In the genomic region with DNA sequence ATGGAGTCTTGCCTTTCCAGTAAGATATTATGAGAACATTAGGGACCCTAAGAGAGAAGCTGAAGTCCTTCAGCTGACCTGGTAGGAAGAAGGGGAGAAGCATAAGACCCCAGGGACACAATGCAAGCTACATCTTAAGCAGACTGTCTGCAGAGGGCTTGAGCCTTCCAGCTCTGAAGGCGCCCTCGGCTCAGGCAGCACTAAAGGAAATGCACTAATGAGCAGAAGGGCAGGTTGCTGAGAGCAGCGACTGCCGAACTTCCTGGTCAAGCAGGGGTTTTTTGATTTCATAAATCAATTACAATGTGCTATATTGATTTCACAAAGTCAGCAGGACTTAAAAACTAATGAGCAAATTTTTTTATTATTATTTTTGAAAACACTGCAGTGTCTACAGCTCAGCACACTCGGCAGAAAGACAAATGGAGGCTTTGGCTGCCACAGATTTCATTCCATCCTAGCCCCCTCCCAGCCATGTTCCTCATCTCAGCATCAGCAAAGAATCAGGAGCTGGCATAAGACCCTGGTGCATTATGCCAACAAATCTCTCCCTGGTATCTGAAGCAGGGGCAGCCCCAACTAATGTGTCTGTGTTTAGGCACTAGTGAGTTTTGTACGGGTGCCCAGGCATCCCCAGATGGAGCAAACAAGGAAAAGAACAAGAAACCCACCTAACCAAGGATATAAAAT, we compare ENCODE assay signal across 27 cellular contexts. TPM values are rescaled to one million over a fixed set of nuclear protein-coding genes. Genes with fewer than 3 reads are reported as not detected.
DNase-seq lines count a peak whose midpoint lies in the region; ATAC-seq and TF ChIP-seq lines count a peak whose summit lies in the region.
"Had no signal": no experiment of that assay in that cellular context is flagged by ENCODE, and none has a peak within 500 bp of the region (broad histone marks: within the 10 kb centered on the region; RNA-seq: fewer than 3 reads in every experiment).

No MANE protein-coding gene starts in this region.

- no peaks in the 10 kb centered on the region for H3K9me3 Mint-ChIP-seq in GM23338
- H3K9me3 Mint-ChIP-seq: activated CD4-positive, alpha-beta T cell treated with anti-CD3 and anti-CD28 coated beads, Interleukin-2, amount 10 ng/mL, durations not matched to agents 24 days and 14 days; T-helper 1 cell treated with Interleukin-12 subunit alpha and Interleukin-12 subunit beta and Interleukin-4 antibody, amounts not matched to agents 30 μg/mL and 1 μg/mL, for 36 hours had no signal

- no peaks in the 10 kb centered on the region for H3K79me1 ChIP-seq in neuronal stem cell (ENCODE audit: low read depth, low read length)

- H4K91ac ChIP-seq in neuronal stem cell (ENCODE audit: low read depth, low read length, poor library complexity) = no peak overlapping the region

- no peaks in the 10 kb centered on the region for H4K20me1 ChIP-seq in GM23338 (replicated peaks; ENCODE audit: insufficient read depth)
- H4K20me1 ChIP-seq in mammary epithelial cell (ENCODE audit: insufficient read depth, low read length) = no peaks in the 10 kb centered on the region
- H4K20me1 ChIP-seq: BLaER1 treated with 17β-estradiol and CSF1 and Interleukin-3, amounts not matched to agents 10 nM and 100 nM had no signal

- WGBS in neuronal stem cell (ENCODE audit: extremely low coverage in 2 of 2, insufficient read length in 2 of 2, insufficient replicate concordance in 1 of 2), 2 donors = no CpG with 5 or more reads among the region's 6 CpGs
- WGBS in mammary epithelial cell (ENCODE audit: low coverage, missing lambda C conversion rate) = 59% methylated on average over 5 of the region's 6 CpGs

- intact Hi-C loops in mammary epithelial cell (cut with micrococcal nuclease) = no loop called here

- dilution Hi-C loops in mammary epithelial cell (cut with HindIII; ENCODE audit: low sequenced_read_pairs) = no loop called here

- no peak for TF ChIP-seq CTCF in GM23338 (conservative IDR thresholded peaks at IDR 0.05; ENCODE audit: low read depth in 2 of 2)
- TF ChIP-seq CTCF in mammary epithelial cell (conservative IDR thresholded peaks at IDR 0.05 in 1 of 2, IDR thresholded peaks at IDR 0.05 in 1 of 2; ENCODE audit: extremely low read depth in 1 of 2, insufficient read depth in 1 of 2, low read depth in 1 of 2, low read length in 2 of 2) = no peak

- H3K36me3 Mint-ChIP-seq in GM23338 (ENCODE audit: low read depth) = no peaks in the 10 kb centered on the region
- H3K36me3 Mint-ChIP-seq: activated naive CD4-positive, alpha-beta T cell treated with anti-CD3 and anti-CD28 coated beads, Interleukin-2, amount 50 U/mL, for 72 hours had no signal

- peak overlapping the region; percentile 52 for H2BK120ac ChIP-seq in neuronal stem cell (ENCODE audit: low read depth, low read length)

- peak; percentile 77 for ATAC-seq in GM23338
- ATAC-seq: activated naive CD4-positive, alpha-beta T cell treated with anti-CD3 and anti-CD28 coated beads, Interleukin-2, amount 50 U/mL, for 72 hours; gastrocnemius medialis; sciatic nerve; upper lobe of right lung had no signal

- H3K14ac ChIP-seq in neuronal stem cell (ENCODE audit: low read length) = no peak overlapping the region

- H3K79me2 ChIP-seq in GM23338 (replicated peaks; ENCODE audit: insufficient read depth) = no peaks in the 10 kb centered on the region
- no peaks in the 10 kb centered on the region for H3K79me2 ChIP-seq in mammary epithelial cell (ENCODE audit: insufficient read depth, low read length)

- in situ Hi-C loops in mammary epithelial cell (cut with MboI; ENCODE audit: low sequenced_read_pairs in 2 of 2) = no loop called here

- H3K4me1 ChIP-seq in GM23338 (ENCODE audit: insufficient read depth) (no peaks in the 10 kb centered on the region), neuronal stem cell (ENCODE audit: control insufficient read depth in 2 of 2, insufficient read depth in 1 of 2, low read depth in 1 of 2, low read length in 2 of 2) (no peaks in the 10 kb centered on the region), mammary epithelial cell (ENCODE audit: insufficient read depth, low read length) (no peaks in the 10 kb centered on the region), SJCRH30 (no peaks in the 10 kb centered on the region)
- H3K4me1 ChIP-seq: Caco-2, esophagus squamous epithelium, gastrocnemius medialis, upper lobe of right lung had no signal

- no peak overlapping the region for H3K9ac ChIP-seq in neuronal stem cell (ENCODE audit: low read depth, low read length, poor library complexity)
- H3K9ac ChIP-seq in mammary epithelial cell (ENCODE audit: insufficient read depth, low read length) = no peak overlapping the region
- H3K9ac ChIP-seq: BLaER1 treated with 17β-estradiol and CSF1 and Interleukin-3, amounts not matched to agents 10 nM and 100 nM had no signal

- no peak overlapping the region for H2AFZ ChIP-seq in GM23338
- peak overlapping the region; percentile 76 for H2AFZ ChIP-seq in neuronal stem cell (ENCODE audit: low read length)
- no peak overlapping the region for H2AFZ ChIP-seq in mammary epithelial cell (ENCODE audit: low read depth, low read length)
- H2AFZ ChIP-seq: PC-9 had no signal

- H3K9me2 ChIP-seq in GM23338 (ENCODE audit: insufficient read depth) = no peaks in the 10 kb centered on the region

- H4K8ac ChIP-seq in neuronal stem cell (ENCODE audit: low read depth, low read length) = no peak overlapping the region

- no peaks in the 10 kb centered on the region for H3K4me1 Mint-ChIP-seq in GM23338

- H3K27ac Mint-ChIP-seq in GM23338 = no peak overlapping the region
- H3K27ac Mint-ChIP-seq: activated CD4-positive, alpha-beta T cell treated with anti-CD3 and anti-CD28 coated beads, Interleukin-2, amount 10 ng/mL, durations not matched to agents 24 days and 14 days; activated naive CD4-positive, alpha-beta T cell treated with anti-CD3 and anti-CD28 coated beads, Interleukin-2, amount 50 U/mL, for 72 hours; T-helper 1 cell treated with Interleukin-12 subunit alpha and Interleukin-12 subunit beta and Interleukin-4 antibody, amounts not matched to agents 30 μg/mL and 1 μg/mL, for 36 hours had no signal

- no peaks in the 10 kb centered on the region for H3K27me3 ChIP-seq in GM23338 (ENCODE audit: insufficient read depth)
- H3K27me3 ChIP-seq in neuronal stem cell (ENCODE audit: control insufficient read depth in 3 of 3, insufficient read depth in 3 of 3, low read depth in 1 of 3, low read length in 3 of 3) = no peaks in the 10 kb centered on the region
- H3K27me3 ChIP-seq in mammary epithelial cell (ENCODE audit: insufficient read depth, low read length) = no peaks in the 10 kb centered on the region
- no peaks in the 10 kb centered on the region for H3K27me3 ChIP-seq in SJCRH30
- H3K27me3 ChIP-seq: BLaER1 treated with 17β-estradiol and CSF1 and Interleukin-3, amounts not matched to agents 10 nM and 100 nM; esophagus squamous epithelium; gastrocnemius medialis; upper lobe of right lung had no signal

- no peak overlapping the region for H2BK15ac ChIP-seq in neuronal stem cell (ENCODE audit: low read length)

- BruUV-seq in mammary epithelial cell (replicated peaks; lab: Mats Ljungman, UMichigan) = no TSS peak

- no peaks in the 10 kb centered on the region for H3F3A ChIP-seq in GM23338 (replicated peaks; ENCODE audit: low read depth)

- H3K4me3 Mint-ChIP-seq in GM23338 = no peak overlapping the region
- H3K4me3 Mint-ChIP-seq: activated CD4-positive, alpha-beta T cell treated with anti-CD3 and anti-CD28 coated beads, Interleukin-2, amount 10 ng/mL, durations not matched to agents 24 days and 14 days; T-helper 1 cell treated with Interleukin-12 subunit alpha and Interleukin-12 subunit beta and Interleukin-4 antibody, amounts not matched to agents 30 μg/mL and 1 μg/mL, for 36 hours had no signal

- H3K27ac ChIP-seq in GM23338 (ENCODE audit: low read depth) (no peak overlapping the region), neuronal stem cell (replicated peaks; ENCODE audit: low read length) (no peak overlapping the region), mammary epithelial cell (ENCODE audit: insufficient read depth, low read depth, low read length) (no peak overlapping the region), SJCRH30 (no peak overlapping the region)
- H3K27ac ChIP-seq: BLaER1 treated with 17β-estradiol and CSF1 and Interleukin-3, amounts not matched to agents 10 nM and 100 nM; esophagus squamous epithelium; gastrocnemius medialis; PC-9; upper lobe of right lung had no signal

- no peak overlapping the region for H3K23ac ChIP-seq in neuronal stem cell (ENCODE audit: low read depth, low read length, poor library complexity)

- no peak overlapping the region for H2BK12ac ChIP-seq in neuronal stem cell (ENCODE audit: low read length)

- CTCF ChIA-PET in mammary epithelial cell (lab: Charles Lee; ENCODE audit: low non-redundant PET) = interaction anchor here (0.7 kb wide), 1 partner anchor 1968 kb away, joined by 4 read pairs; no protein-coding TSS in a partner anchor

- no peak overlapping the region for H2BK5ac ChIP-seq in neuronal stem cell (ENCODE audit: low read length)

- no peaks in the 10 kb centered on the region for H3K27me3 Mint-ChIP-seq in GM23338 (ENCODE audit: insufficient read depth, low read depth, poor library complexity)
- H3K27me3 Mint-ChIP-seq: activated CD4-positive, alpha-beta T cell treated with anti-CD3 and anti-CD28 coated beads, Interleukin-2, amount 10 ng/mL, durations not matched to agents 24 days and 14 days had no signal

- DNase-seq in GM23338 (ENCODE audit: low spot score) (peak; percentile 12), NCI-H748 (lab: John Stamatoyannopoulos, UW; ENCODE audit: unreplicated experiment) (peak; percentile 60), cerebellar cortex (ENCODE audit: low spot score) (peak; percentile 71), neuronal stem cell (ENCODE audit: low spot score) (no peak), mammary epithelial cell (no peak), SJCRH30 (no peak), NCI-H2107 treated with DMSO at 0.1 percent for 48 hours (lab: John Stamatoyannopoulos, UW; ENCODE audit: unreplicated experiment) (no peak), hepatic stellate cell (ENCODE audit: low spot score) (no peak)
- DNase-seq: activated CD4-positive, alpha-beta T cell treated with anti-CD3 and anti-CD28 coated beads, Interleukin-2, amount 10 ng/mL, durations not matched to agents 24 days and 14 days; Caco-2; DND-41; effector memory CD4-positive, alpha-beta T cell; esophagus squamous epithelium; gastrocnemius medialis; GOT3; kidney; NCI-H1105; NCI-H526 treated with DMSO at 0.1 percent for 48 hours; PC-9; SIG-M5; stimulated activated CD4-positive, alpha-beta T cell treated with anti-CD3 and anti-CD28 coated beads, Interleukin-15, amount 100 ng/mL, for 24 hours; upper lobe of right lung had no signal

- no peak overlapping the region for H2AK5ac ChIP-seq in neuronal stem cell (ENCODE audit: low read depth, low read length)

- no peak overlapping the region for H3K18ac ChIP-seq in neuronal stem cell (ENCODE audit: low read length)

- H3K4me3 ChIP-seq in GM23338 = no peak overlapping the region
- H3K4me3 ChIP-seq in neuronal stem cell (ENCODE audit: low read length in 2 of 2) = no peak overlapping the region
- no peak overlapping the region for H3K4me3 ChIP-seq in mammary epithelial cell (replicated peaks in 1 of 3; ENCODE audit: insufficient read depth in 1 of 3, low read depth in 2 of 3, low read length in 3 of 3)
- H3K4me3 ChIP-seq in SJCRH30 = no peak overlapping the region
- H3K4me3 ChIP-seq: BLaER1 treated with 17β-estradiol and CSF1 and Interleukin-3, amounts not matched to agents 10 nM and 100 nM; esophagus squamous epithelium; gastrocnemius medialis; PC-9; upper lobe of right lung had no signal

- H3K9me3 ChIP-seq in neuronal stem cell (replicated peaks in 1 of 2; ENCODE audit: control insufficient read depth in 2 of 2, insufficient read depth in 1 of 2, low read depth in 1 of 2, low read length in 2 of 2) (no peaks in the 10 kb centered on the region), mammary epithelial cell (replicated peaks; ENCODE audit: insufficient read depth, low read length) (no peaks in the 10 kb centered on the region), SJCRH30 (replicated peaks) (no peaks in the 10 kb centered on the region)
- H3K9me3 ChIP-seq: BLaER1 treated with 17β-estradiol and CSF1 and Interleukin-3, amounts not matched to agents 10 nM and 100 nM; Caco-2; esophagus squamous epithelium; gastrocnemius medialis; upper lobe of right lung had no signal

- H3K4me2 ChIP-seq in GM23338 = no peak overlapping the region
- H3K4me2 ChIP-seq in neuronal stem cell (ENCODE audit: insufficient read depth, low read length, poor library complexity, severe bottlenecking) = no peak overlapping the region
- no peak overlapping the region for H3K4me2 ChIP-seq in mammary epithelial cell (ENCODE audit: insufficient read depth, low read depth, low read length)
- H3K4me2 ChIP-seq: BLaER1 treated with 17β-estradiol and CSF1 and Interleukin-3, amounts not matched to agents 10 nM and 100 nM; PC-9 had no signal

- H3K36me3 ChIP-seq in GM23338 (ENCODE audit: insufficient read depth) (no peaks in the 10 kb centered on the region), neuronal stem cell (replicated peaks in 1 of 2; ENCODE audit: control insufficient read depth in 2 of 2, insufficient read depth in 2 of 2, low read length in 2 of 2) (no peaks in the 10 kb centered on the region), mammary epithelial cell (ENCODE audit: insufficient read depth, low read length) (no peaks in the 10 kb centered on the region), SJCRH30 (no peaks in the 10 kb centered on the region)
- H3K36me3 ChIP-seq: BLaER1 treated with 17β-estradiol and CSF1 and Interleukin-3, amounts not matched to agents 10 nM and 100 nM; esophagus squamous epithelium; gastrocnemius medialis; upper lobe of right lung had no signal

- H3K4ac ChIP-seq in neuronal stem cell (ENCODE audit: low read length) = no peak overlapping the region

RNA-seq across cellular contexts. Expression of a gene that starts 57.1 kb away (rescaled TPM):
- total RNA-seq in GM23338 (2014; rRNA removed; shearing (Covaris generic)) = 0.21 and 1.0 TPM in 2 replicates
- polyA plus RNA-seq in GM23338 (2016; fragmentation: Nextera tagmentation; extraction: Ambion mirVana) = 0.23 and 0.37 TPM in 2 replicates
- 0.04 TPM for polyA plus RNA-seq in neuronal stem cell (2013, experiment 1 of 2)
- 0.03 TPM for polyA plus RNA-seq in neuronal stem cell (2013, experiment 2 of 2)
- total RNA-seq in mammary epithelial cell = not detected
- not detected for polyA plus RNA-seq in mammary epithelial cell
- polyA minus RNA-seq in mammary epithelial cell = not detected
- 0.05 and 0.10 TPM in 2 replicates for total RNA-seq in SJCRH30 (2014; rRNA removed; shearing (Covaris generic))
- total RNA-seq: activated CD4-positive, alpha-beta T cell treated with anti-CD3 and anti-CD28 coated beads, Interleukin-2, amount 10 ng/mL, durations not matched to agents 24 days and 14 days; activated naive CD4-positive, alpha-beta T cell treated with anti-CD3 and anti-CD28 coated beads, Interleukin-2, amount 50 U/mL, for 72 hours; Caco-2; gastrocnemius medialis; lung microvascular endothelial cell; PC-9; upper lobe of right lung had no signal

Comparison
In these comparisons a context has a peak if more than half of its experiments do, and no peak if none do; other contexts are left out.
1. DNase-seq: peak in GM23338 (single experiment), NCI-H748 (single experiment) and cerebellar cortex (single experiment); none in neuronal stem cell (single experiment), mammary epithelial cell (single experiment), SJCRH30 (0 of 2), NCI-H2107 treated with DMSO at 0.1 percent for 48 hours (single experiment) and hepatic stellate cell (single experiment).